In genomic region chr6:75147512-75147911, GRCh38 we compare ENCODE assay signal across 12 cellular contexts. TPM values are rescaled to one million over a fixed set of nuclear protein-coding genes. Genes with fewer than 3 reads are reported as not detected.
DNase-seq lines count a peak whose midpoint lies in the region; ATAC-seq and TF ChIP-seq lines count a peak whose summit lies in the region.
"Had no signal": no experiment of that assay in that cellular context is flagged by ENCODE, and none has a peak within 500 bp of the region (broad histone marks: within the 10 kb centered on the region; RNA-seq: fewer than 3 reads in every experiment).

No MANE protein-coding gene starts in this region.

- no peak overlapping the region for H3K27ac Mint-ChIP-seq in activated naive CD4-positive, alpha-beta T cell treated with anti-CD3 and anti-CD28 coated beads, Interleukin-2, amount 50 U/mL, for 72 hours
- H3K27ac Mint-ChIP-seq: activated B cell treated with CpG ODN at 0.5 μM for 24 hours; activated naive CD8-positive, alpha-beta T cell treated with anti-CD3 and anti-CD28 coated beads, Interleukin-2, amount 10 ng/mL, durations not matched to agents 7 days and 5 days had no signal

- peak; percentile 78 to 100 for ATAC-seq in activated naive CD4-positive, alpha-beta T cell treated with anti-CD3 and anti-CD28 coated beads, Interleukin-2, amount 50 U/mL, for 72 hours
- ATAC-seq in HG02571 (IDR thresholded peaks at IDR 0.05; ENCODE audit: unreplicated experiment) (peak; percentile 66), HG03460 (IDR thresholded peaks at IDR 0.05; ENCODE audit: unreplicated experiment) (peak; percentile 87), upper lobe of right lung (no peak)
- ATAC-seq: lower lobe of right lung, right cardiac atrium had no signal

- intact Hi-C loops in breast epithelium (cut with DNase I; ENCODE audit: low total_unique reads) (no loop called here), upper lobe of right lung (cut with DNase I) (no loop called here)

- H3K27me3 ChIP-seq in breast epithelium: no peaks in the 10 kb centered on the region
- H3K27me3 ChIP-seq in upper lobe of right lung: no peaks in the 10 kb centered on the region

- TF ChIP-seq POLR2A in breast epithelium (IDR thresholded peaks at IDR 0.05): no peak

- TF ChIP-seq CTCF in breast epithelium (IDR thresholded peaks at IDR 0.05) (no peak), upper lobe of right lung (IDR thresholded peaks at IDR 0.05) (no peak)

- H3K4me3 ChIP-seq in breast epithelium (no peak overlapping the region), upper lobe of right lung (no peak overlapping the region)
- H3K4me3 ChIP-seq: lower lobe of right lung had no signal

- no peaks in the 10 kb centered on the region for H3K4me1 ChIP-seq in breast epithelium
- H3K4me1 ChIP-seq in upper lobe of right lung: no peaks in the 10 kb centered on the region
- H3K4me1 ChIP-seq: lower lobe of right lung had no signal

- no peak for DNase-seq in activated naive CD4-positive, alpha-beta T cell treated with anti-CD3 and anti-CD28 coated beads, Interleukin-2, amount 50 U/mL, for 72 hours (ENCODE audit: low spot score in 2 of 2)
- no peak for DNase-seq in activated naive CD4-positive, alpha-beta T cell treated with anti-CD3 and anti-CD28 coated beads, Interleukin-2, amount 50 U/mL, for 16 hours
- no peak for DNase-seq in breast epithelium (ENCODE audit: low spot score in 2 of 2)
- no peak for DNase-seq in upper lobe of right lung
- DNase-seq in NCI-H2081 treated with DMSO at 0.1 percent for 48 hours (lab: John Stamatoyannopoulos, UW): no peak
- DNase-seq in retina: no peak
- DNase-seq: activated B cell treated with CpG ODN at 0.5 μM for 24 hours; activated naive CD8-positive, alpha-beta T cell treated with anti-CD3 and anti-CD28 coated beads, Interleukin-2, amount 10 ng/mL, durations not matched to agents 7 days and 5 days; lower lobe of right lung; right cardiac atrium had no signal

- H3K9me3 Mint-ChIP-seq in activated naive CD4-positive, alpha-beta T cell treated with anti-CD3 and anti-CD28 coated beads, Interleukin-2, amount 50 U/mL, for 72 hours: peaks cover 3 to 8% of the 10 kb centered on the region in 2 donors
- H3K9me3 Mint-ChIP-seq: activated B cell treated with CpG ODN at 0.5 μM for 24 hours; activated naive CD8-positive, alpha-beta T cell treated with anti-CD3 and anti-CD28 coated beads, Interleukin-2, amount 10 ng/mL, durations not matched to agents 7 days and 5 days had no signal

- H3K36me3 ChIP-seq in breast epithelium: no peaks in the 10 kb centered on the region
- H3K36me3 ChIP-seq in upper lobe of right lung: no peaks in the 10 kb centered on the region
- H3K36me3 ChIP-seq: lower lobe of right lung had no signal

- no peaks in the 10 kb centered on the region for H3K9me3 ChIP-seq in breast epithelium
- no peaks in the 10 kb centered on the region for H3K9me3 ChIP-seq in upper lobe of right lung
- H3K9me3 ChIP-seq: lower lobe of right lung had no signal

- H3K27ac ChIP-seq in breast epithelium: no peak overlapping the region
- no peak overlapping the region for H3K27ac ChIP-seq in upper lobe of right lung
- H3K27ac ChIP-seq: lower lobe of right lung had no signal

- H3K36me3 Mint-ChIP-seq in activated naive CD4-positive, alpha-beta T cell treated with anti-CD3 and anti-CD28 coated beads, Interleukin-2, amount 50 U/mL, for 72 hours: peaks cover 0 to 8% of the 10 kb centered on the region in 2 donors
- H3K36me3 Mint-ChIP-seq: activated naive CD8-positive, alpha-beta T cell treated with anti-CD3 and anti-CD28 coated beads, Interleukin-2, amount 10 ng/mL, durations not matched to agents 7 days and 5 days had no signal

RNA-seq across cellular contexts. Expression of gene COL12A1, which starts 58.3 kb away (rescaled TPM):
- under 1 TPM in 1 of 2 donors, not detected in 1; 0.06 TPM for total RNA-seq in activated naive CD4-positive, alpha-beta T cell treated with anti-CD3 and anti-CD28 coated beads, Interleukin-2, amount 50 U/mL, for 72 hours
- total RNA-seq in breast epithelium (100 to 1,000 TPM in 2 of 3 donors, 10 to 100 TPM in 1; 90.9 to 441 (median 281) TPM), upper lobe of right lung (44.3 TPM)
- total RNA-seq: activated B cell treated with CpG ODN at 0.5 μM for 24 hours; activated naive CD8-positive, alpha-beta T cell treated with anti-CD3 and anti-CD28 coated beads, Interleukin-2, amount 10 ng/mL, durations not matched to agents 7 days and 5 days had no signal

Comparison
In these comparisons a context has a peak if more than half of its experiments do, and no peak if none do; other contexts are left out.
1. RNA of gene COL12A1, which starts 58.3 kb away (total RNA-seq): 90.9 to 441 TPM in breast epithelium and 44.3 TPM in upper lobe of right lung (single experiment); 0.06 TPM in activated naive CD4-positive, alpha-beta T cell treated with anti-CD3 and anti-CD28 coated beads, Interleukin-2, amount 50 U/mL, for 72 hours; every median in the first group is over 10 times any median in the second.